Comparison of ENCODE assay signal across 2 cellular contexts in the genomic region with DNA sequence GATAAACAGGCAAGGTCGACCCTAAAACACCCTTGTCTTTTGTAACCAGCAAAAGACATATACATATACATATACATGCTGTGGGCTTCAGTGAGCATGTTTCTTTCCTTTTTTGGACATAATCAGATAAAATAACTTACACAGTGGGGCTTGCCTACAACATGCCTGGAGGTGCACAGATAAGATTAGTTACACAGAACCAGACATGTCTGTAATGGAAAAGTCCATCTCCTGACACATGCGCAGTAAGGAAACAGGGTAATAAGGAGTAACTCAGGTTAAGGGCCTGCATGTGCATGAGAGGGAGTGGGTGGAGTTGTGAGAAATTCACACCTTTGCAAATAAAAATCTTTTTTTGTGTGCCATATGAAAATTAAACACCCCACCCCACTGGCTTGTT.
TF ChIP-seq lines count a peak whose summit lies in the region.

No MANE protein-coding gene starts in this region.

TF ChIP-seq in GM23338, 12 proteins besides CTCF, POLR2A, EP300 and RAD21 (continues in another document):
- TF ChIP-seq, protein P1, sequence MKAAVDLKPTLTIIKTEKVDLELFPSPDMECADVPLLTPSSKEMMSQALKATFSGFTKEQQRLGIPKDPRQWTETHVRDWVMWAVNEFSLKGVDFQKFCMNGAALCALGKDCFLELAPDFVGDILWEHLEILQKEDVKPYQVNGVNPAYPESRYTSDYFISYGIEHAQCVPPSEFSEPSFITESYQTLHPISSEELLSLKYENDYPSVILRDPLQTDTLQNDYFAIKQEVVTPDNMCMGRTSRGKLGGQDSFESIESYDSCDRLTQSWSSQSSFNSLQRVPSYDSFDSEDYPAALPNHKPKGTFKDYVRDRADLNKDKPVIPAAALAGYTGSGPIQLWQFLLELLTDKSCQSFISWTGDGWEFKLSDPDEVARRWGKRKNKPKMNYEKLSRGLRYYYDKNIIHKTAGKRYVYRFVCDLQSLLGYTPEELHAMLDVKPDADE (IDR thresholded peaks at IDR 0.05) = no peak
- TF ChIP-seq STAT1 (IDR thresholded peaks at IDR 0.05; ENCODE audit: unreplicated experiment) (no peak), POLR2AphosphoS5 (IDR thresholded peaks at IDR 0.05; ENCODE audit: low read depth) (no peak), EZH2phosphoT487 (IDR thresholded peaks at IDR 0.05; ENCODE audit: unreplicated experiment) (no peak), ZNF114 (CRISPR knock-in tag; IDR thresholded peaks at IDR 0.05) (no peak), EZH2 (IDR thresholded peaks at IDR 0.05; ENCODE audit: low read depth, unreplicated experiment) (no peak), ZNF331 (CRISPR knock-in tag; IDR thresholded peaks at IDR 0.05; ENCODE audit: low read depth) (no peak), NANOG (IDR thresholded peaks at IDR 0.05; ENCODE audit: borderline replicate concordance) (no peak), CREB1 (CRISPR knock-in tag; IDR thresholded peaks at IDR 0.05; ENCODE audit: low read depth) (no peak)
- TF ChIP-seq, protein P2, sequence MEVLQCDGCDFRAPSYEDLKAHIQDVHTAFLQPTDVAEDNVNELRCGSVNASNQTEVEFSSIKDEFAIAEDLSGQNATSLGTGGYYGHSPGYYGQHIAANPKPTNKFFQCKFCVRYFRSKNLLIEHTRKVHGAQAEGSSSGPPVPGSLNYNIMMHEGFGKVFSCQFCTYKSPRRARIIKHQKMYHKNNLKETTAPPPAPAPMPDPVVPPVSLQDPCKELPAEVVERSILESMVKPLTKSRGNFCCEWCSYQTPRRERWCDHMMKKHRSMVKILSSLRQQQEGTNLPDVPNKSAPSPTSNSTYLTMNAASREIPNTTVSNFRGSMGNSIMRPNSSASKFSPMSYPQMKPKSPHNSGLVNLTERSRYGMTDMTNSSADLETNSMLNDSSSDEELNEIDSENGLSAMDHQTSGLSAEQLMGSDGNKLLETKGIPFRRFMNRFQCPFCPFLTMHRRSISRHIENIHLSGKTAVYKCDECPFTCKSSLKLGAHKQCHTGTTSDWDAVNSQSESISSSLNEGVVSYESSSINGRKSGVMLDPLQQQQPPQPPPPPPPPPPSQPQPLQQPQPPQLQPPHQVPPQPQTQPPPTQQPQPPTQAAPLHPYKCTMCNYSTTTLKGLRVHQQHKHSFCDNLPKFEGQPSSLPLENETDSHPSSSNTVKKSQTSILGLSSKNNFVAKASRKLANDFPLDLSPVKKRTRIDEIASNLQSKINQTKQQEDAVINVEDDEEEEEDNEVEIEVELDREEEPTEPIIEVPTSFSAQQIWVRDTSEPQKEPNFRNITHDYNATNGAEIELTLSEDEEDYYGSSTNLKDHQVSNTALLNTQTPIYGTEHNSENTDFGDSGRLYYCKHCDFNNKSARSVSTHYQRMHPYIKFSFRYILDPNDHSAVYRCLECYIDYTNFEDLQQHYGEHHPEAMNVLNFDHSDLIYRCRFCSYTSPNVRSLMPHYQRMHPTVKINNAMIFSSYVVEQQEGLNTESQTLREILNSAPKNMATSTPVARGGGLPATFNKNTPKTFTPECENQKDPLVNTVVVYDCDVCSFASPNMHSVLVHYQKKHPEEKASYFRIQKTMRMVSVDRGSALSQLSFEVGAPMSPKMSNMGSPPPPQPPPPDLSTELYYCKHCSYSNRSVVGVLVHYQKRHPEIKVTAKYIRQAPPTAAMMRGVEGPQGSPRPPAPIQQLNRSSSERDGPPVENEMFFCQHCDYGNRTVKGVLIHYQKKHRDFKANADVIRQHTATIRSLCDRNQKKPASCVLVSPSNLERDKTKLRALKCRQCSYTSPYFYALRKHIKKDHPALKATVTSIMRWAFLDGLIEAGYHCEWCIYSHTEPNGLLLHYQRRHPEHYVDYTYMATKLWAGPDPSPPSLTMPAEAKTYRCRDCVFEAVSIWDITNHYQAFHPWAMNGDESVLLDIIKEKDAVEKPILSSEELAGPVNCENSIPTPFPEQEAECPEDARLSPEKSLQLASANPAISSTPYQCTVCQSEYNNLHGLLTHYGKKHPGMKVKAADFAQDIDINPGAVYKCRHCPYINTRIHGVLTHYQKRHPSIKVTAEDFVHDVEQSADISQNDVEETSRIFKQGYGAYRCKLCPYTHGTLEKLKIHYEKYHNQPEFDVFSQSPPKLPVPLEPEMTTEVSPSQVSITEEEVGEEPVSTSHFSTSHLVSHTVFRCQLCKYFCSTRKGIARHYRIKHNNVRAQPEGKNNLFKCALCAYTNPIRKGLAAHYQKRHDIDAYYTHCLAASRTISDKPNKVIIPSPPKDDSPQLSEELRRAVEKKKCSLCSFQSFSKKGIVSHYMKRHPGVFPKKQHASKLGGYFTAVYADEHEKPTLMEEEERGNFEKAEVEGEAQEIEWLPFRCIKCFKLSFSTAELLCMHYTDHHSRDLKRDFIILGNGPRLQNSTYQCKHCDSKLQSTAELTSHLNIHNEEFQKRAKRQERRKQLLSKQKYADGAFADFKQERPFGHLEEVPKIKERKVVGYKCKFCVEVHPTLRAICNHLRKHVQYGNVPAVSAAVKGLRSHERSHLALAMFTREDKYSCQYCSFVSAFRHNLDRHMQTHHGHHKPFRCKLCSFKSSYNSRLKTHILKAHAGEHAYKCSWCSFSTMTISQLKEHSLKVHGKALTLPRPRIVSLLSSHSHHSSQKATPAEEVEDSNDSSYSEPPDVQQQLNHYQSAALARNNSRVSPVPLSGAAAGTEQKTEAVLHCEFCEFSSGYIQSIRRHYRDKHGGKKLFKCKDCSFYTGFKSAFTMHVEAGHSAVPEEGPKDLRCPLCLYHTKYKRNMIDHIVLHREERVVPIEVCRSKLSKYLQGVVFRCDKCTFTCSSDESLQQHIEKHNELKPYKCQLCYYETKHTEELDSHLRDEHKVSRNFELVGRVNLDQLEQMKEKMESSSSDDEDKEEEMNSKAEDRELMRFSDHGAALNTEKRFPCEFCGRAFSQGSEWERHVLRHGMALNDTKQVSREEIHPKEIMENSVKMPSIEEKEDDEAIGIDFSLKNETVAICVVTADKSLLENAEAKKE (CRISPR knock-in tag; IDR thresholded peaks at IDR 0.05) = no peak

TF ChIP-seq in K562, 482 proteins besides CTCF, POLR2A, EP300 and RAD21:
- TF ChIP-seq CREM (IDR thresholded peaks at IDR 0.05; ENCODE audit: low read depth) (no peak), XRCC3 (IDR thresholded peaks at IDR 0.05) (no peak), NRF1 (conservative IDR thresholded peaks at IDR 0.05 in 1 of 2, IDR thresholded peaks at IDR 0.05 in 1 of 2) (peak; percentile 73 to 77), ATF1 (CRISPR knock-in tag; IDR thresholded peaks at IDR 0.05) (no peak), ATF1 (tag; IDR thresholded peaks at IDR 0.05) (no peak), TCF3 (CRISPR knock-in tag; IDR thresholded peaks at IDR 0.05) (peak; percentile 29; the same call in 1 of the 2 replicates), HNRNPH1 (optimal IDR thresholded peaks at IDR 0.05; ENCODE audit: low read depth, low read length) (no peak)
- TF ChIP-seq, protein P3, sequence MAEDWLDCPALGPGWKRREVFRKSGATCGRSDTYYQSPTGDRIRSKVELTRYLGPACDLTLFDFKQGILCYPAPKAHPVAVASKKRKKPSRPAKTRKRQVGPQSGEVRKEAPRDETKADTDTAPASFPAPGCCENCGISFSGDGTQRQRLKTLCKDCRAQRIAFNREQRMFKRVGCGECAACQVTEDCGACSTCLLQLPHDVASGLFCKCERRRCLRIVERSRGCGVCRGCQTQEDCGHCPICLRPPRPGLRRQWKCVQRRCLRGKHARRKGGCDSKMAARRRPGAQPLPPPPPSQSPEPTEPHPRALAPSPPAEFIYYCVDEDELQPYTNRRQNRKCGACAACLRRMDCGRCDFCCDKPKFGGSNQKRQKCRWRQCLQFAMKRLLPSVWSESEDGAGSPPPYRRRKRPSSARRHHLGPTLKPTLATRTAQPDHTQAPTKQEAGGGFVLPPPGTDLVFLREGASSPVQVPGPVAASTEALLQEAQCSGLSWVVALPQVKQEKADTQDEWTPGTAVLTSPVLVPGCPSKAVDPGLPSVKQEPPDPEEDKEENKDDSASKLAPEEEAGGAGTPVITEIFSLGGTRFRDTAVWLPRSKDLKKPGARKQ (CRISPR knock-in tag; IDR thresholded peaks at IDR 0.05) = no peak
- TF ChIP-seq, protein P4, sequence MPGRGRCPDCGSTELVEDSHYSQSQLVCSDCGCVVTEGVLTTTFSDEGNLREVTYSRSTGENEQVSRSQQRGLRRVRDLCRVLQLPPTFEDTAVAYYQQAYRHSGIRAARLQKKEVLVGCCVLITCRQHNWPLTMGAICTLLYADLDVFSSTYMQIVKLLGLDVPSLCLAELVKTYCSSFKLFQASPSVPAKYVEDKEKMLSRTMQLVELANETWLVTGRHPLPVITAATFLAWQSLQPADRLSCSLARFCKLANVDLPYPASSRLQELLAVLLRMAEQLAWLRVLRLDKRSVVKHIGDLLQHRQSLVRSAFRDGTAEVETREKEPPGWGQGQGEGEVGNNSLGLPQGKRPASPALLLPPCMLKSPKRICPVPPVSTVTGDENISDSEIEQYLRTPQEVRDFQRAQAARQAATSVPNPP (IDR thresholded peaks at IDR 0.05; ENCODE audit: borderline replicate concordance, insufficient read depth, insufficient read length) = no peak
- TF ChIP-seq, protein P5, sequence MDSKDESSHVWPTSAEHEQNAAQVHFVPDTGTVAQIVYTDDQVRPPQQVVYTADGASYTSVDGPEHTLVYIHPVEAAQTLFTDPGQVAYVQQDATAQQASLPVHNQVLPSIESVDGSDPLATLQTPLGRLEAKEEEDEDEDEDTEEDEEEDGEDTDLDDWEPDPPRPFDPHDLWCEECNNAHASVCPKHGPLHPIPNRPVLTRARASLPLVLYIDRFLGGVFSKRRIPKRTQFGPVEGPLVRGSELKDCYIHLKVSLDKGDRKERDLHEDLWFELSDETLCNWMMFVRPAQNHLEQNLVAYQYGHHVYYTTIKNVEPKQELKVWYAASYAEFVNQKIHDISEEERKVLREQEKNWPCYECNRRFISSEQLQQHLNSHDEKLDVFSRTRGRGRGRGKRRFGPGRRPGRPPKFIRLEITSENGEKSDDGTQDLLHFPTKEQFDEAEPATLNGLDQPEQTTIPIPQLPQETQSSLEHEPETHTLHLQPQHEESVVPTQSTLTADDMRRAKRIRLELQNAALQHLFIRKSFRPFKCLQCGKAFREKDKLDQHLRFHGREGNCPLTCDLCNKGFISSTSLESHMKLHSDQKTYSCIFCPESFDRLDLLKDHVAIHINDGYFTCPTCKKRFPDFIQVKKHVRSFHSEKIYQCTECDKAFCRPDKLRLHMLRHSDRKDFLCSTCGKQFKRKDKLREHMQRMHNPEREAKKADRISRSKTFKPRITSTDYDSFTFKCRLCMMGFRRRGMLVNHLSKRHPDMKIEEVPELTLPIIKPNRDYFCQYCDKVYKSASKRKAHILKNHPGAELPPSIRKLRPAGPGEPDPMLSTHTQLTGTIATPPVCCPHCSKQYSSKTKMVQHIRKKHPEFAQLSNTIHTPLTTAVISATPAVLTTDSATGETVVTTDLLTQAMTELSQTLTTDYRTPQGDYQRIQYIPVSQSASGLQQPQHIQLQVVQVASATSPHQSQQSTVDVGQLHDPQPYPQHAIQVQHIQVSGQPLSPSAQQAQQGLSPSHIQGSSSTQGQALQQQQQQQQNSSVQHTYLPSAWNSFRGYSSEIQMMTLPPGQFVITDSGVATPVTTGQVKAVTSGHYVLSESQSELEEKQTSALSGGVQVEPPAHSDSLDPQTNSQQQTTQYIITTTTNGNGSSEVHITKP (IDR thresholded peaks at IDR 0.05; ENCODE audit: partially characterized antibody) = peak; percentile 42
